In genomic region chr4:3302786-3303444, GRCh38 we compare ENCODE assay signal across 11 cellular contexts. TPM values are rescaled to one million over a fixed set of nuclear protein-coding genes. Genes with fewer than 3 reads are reported as not detected.
DNase-seq lines count a peak whose midpoint lies in the region; ATAC-seq and TF ChIP-seq lines count a peak whose summit lies in the region.
"Had no signal": no experiment of that assay in that cellular context is flagged by ENCODE, and none has a peak within 500 bp of the region (broad histone marks: within the 10 kb centered on the region; RNA-seq: fewer than 3 reads in every experiment).

No MANE protein-coding gene starts in this region.

- peak overlapping the region; percentile 82 to 91 for H3K4me3 Mint-ChIP-seq in stimulated activated naive CD8-positive, alpha-beta T cell treated with anti-CD3 and anti-CD28 coated beads, Interleukin-15, amount 100 ng/mL, for 72 hours
- H3K4me3 Mint-ChIP-seq: mesothelial cell of epicardium had no signal

- peak overlapping the region; percentile 20; the same call in 1 of the 2 replicates for H2AFZ ChIP-seq in OCI-LY7 (ENCODE audit: low read length)

- peaks cover 58% of the 10 kb centered on the region for H3K27me3 Mint-ChIP-seq in stimulated activated naive CD8-positive, alpha-beta T cell treated with anti-CD3 and anti-CD28 coated beads, Interleukin-15, amount 100 ng/mL, for 72 hours

- DNase-seq in activated CD8-positive, alpha-beta memory T cell treated with anti-CD3 and anti-CD28 coated beads, Interleukin-2, amount 50 U/mL, for 48 hours: peak; percentile 57
- DNase-seq in activated CD8-positive, alpha-beta memory T cell treated with anti-CD3 and anti-CD28 coated beads for 24 hours: no peak
- DNase-seq in OCI-LY7 (ENCODE audit: low spot score) (peak; percentile 7), coronary artery (ENCODE audit: low spot score) (peak; percentile 66), inferior parietal cortex (ENCODE audit: extremely low spot score) (no peak)
- DNase-seq in stimulated activated naive CD8-positive, alpha-beta T cell treated with anti-CD3 and anti-CD28 coated beads, Interleukin-15, amount 100 ng/mL, for 72 hours: no peak
- DNase-seq: NCI-H1436 had no signal

- H3K36me3 ChIP-seq in OCI-LY7 (ENCODE audit: insufficient read depth, low read length): no peaks in the 10 kb centered on the region

- no peaks in the 10 kb centered on the region for H3K79me2 ChIP-seq in OCI-LY7 (ENCODE audit: insufficient read depth, low read depth, low read length)

- no peak overlapping the region for H3K27ac ChIP-seq in OCI-LY7 (ENCODE audit: low read depth, low read length, poor library complexity, severe bottlenecking)
- no peak overlapping the region for H3K27ac ChIP-seq in coronary artery

- CTCF ChIA-PET in OCI-LY7 (lab: Charles Lee; ENCODE audit: unreplicated experiment): no interaction called here

- no peak overlapping the region for H3K4me3 ChIP-seq in OCI-LY7 (ENCODE audit: low read depth, low read length, poor library complexity, severe bottlenecking)
- no peak overlapping the region for H3K4me3 ChIP-seq in coronary artery
- H3K4me3 ChIP-seq: skin epidermis had no signal

- H3K27ac Mint-ChIP-seq in stimulated activated naive CD8-positive, alpha-beta T cell treated with anti-CD3 and anti-CD28 coated beads, Interleukin-15, amount 100 ng/mL, for 72 hours: peak overlapping the region; percentile 81 to 95

- H3K9me2 ChIP-seq in OCI-LY7 (ENCODE audit: insufficient read depth, low read length): no peaks in the 10 kb centered on the region

- BruUV-seq in OCI-LY7 (replicated peaks; lab: Mats Ljungman, UMichigan): no TSS peak

- intact Hi-C loops in OCI-LY7 (cut with micrococcal nuclease; ENCODE audit: unreplicated experiment): no loop called here

- no peaks in the 10 kb centered on the region for H3K9me3 ChIP-seq in OCI-LY7 (ENCODE audit: low read length)

- POLR2A ChIA-PET in OCI-LY7 (lab: Charles Lee): interaction anchor here (0.6 kb wide), 1 partner anchor 287 kb away, joined by 4 read pairs; no protein-coding TSS in a partner anchor

- no peak for TF ChIP-seq CTCF in OCI-LY7 (conservative IDR thresholded peaks at IDR 0.05; ENCODE audit: low read length)
- TF ChIP-seq CTCF in coronary artery (IDR thresholded peaks at IDR 0.05): no peak

- H4K20me1 ChIP-seq in OCI-LY7 (ENCODE audit: insufficient read depth, low read length): no peaks in the 10 kb centered on the region

- peaks cover 6% of the 10 kb centered on the region in 2 donors for H3K9me3 Mint-ChIP-seq in stimulated activated naive CD8-positive, alpha-beta T cell treated with anti-CD3 and anti-CD28 coated beads, Interleukin-15, amount 100 ng/mL, for 72 hours

- ATAC-seq in stimulated activated naive CD8-positive, alpha-beta T cell treated with anti-CD3 and anti-CD28 coated beads, Interleukin-15, amount 100 ng/mL, for 72 hours: peak; percentile 33
- ATAC-seq in GM19452 (IDR thresholded peaks at IDR 0.05; ENCODE audit: unreplicated experiment): no peak
- no peak for ATAC-seq in HG03108 (IDR thresholded peaks at IDR 0.05; ENCODE audit: unreplicated experiment)

- peaks cover 83% of the 10 kb centered on the region for H3K4me1 Mint-ChIP-seq in stimulated activated naive CD8-positive, alpha-beta T cell treated with anti-CD3 and anti-CD28 coated beads, Interleukin-15, amount 100 ng/mL, for 72 hours

- H3K4me2 ChIP-seq in OCI-LY7 (ENCODE audit: low read length): no peak overlapping the region

- peaks cover 29% of the 10 kb centered on the region for H3K4me1 ChIP-seq in OCI-LY7 (ENCODE audit: insufficient read depth, low read length, poor library complexity, severe bottlenecking)

RNA-seq across cellular contexts. Expression of gene RGS12, which starts 10.1 kb away (rescaled TPM):
- total RNA-seq in OCI-LY7 (2014; rRNA removed; shearing (Covaris generic)): 6.4 and 9.4 TPM in 2 replicates
- 5.2 and 6.5 TPM in 2 replicates for total RNA-seq in OCI-LY7 (2022)

RNA-seq across cellular contexts. Expression of gene MSANTD1, which starts 54.0 kb away (rescaled TPM):
- total RNA-seq in OCI-LY7 (2014; rRNA removed; shearing (Covaris generic)): 0.08 and 0.13 TPM in 2 replicates
- total RNA-seq in OCI-LY7 (2022): 0.53 and 1.0 TPM in 2 replicates

Comparison
In these comparisons a context has a peak if more than half of its experiments do, and no peak if none do; other contexts are left out.
1. DNase-seq: peak in activated CD8-positive, alpha-beta memory T cell treated with anti-CD3 and anti-CD28 coated beads, Interleukin-2, amount 50 U/mL, for 48 hours (single experiment), OCI-LY7 (single experiment) and coronary artery (single experiment); none in activated CD8-positive, alpha-beta memory T cell treated with anti-CD3 and anti-CD28 coated beads for 24 hours (single experiment), stimulated activated naive CD8-positive, alpha-beta T cell treated with anti-CD3 and anti-CD28 coated beads, Interleukin-15, amount 100 ng/mL, for 72 hours (0 of 2) and inferior parietal cortex (single experiment).